ENCODE assay signal across 24 cellular contexts in the genomic region with DNA sequence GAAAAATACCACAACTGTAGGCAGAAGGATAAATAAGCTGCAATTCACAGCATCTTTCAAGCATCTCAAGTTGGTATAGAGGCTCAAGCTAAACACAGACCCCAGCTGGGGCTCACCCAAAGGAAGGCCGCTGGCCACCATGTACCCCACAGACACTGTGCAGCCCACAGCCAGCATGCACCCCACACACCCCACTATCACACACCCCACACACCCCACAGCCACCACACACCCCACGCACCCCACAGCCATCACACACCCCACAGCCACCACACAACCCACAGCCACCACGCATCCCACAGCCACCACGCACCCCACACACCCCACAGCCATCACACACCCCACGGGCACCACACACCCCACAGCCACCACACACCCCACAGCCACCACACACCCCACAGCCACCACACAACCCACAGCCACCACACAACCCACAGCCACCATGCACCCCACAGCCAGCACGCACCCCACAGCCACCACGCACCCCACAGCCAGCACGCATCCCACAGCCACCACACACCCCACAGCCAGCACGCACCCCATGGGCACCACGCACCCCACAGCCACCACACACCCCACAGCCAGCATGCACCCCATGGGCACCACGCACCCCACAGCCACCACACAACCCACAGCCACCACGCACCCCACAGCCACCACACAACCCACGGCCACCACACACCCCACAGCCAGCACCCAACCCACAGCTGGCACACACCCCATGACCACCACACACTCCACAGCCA.
DNase-seq lines count a peak whose midpoint lies in the region; ATAC-seq and TF ChIP-seq lines count a peak whose summit lies in the region.
"Had no signal": no experiment of that assay in that cellular context is flagged by ENCODE, and none has a peak within 500 bp of the region (broad histone marks: within the 10 kb centered on the region; RNA-seq: fewer than 3 reads in every experiment).

No MANE protein-coding gene starts in this region.

- CTCF ChIA-PET in CD8-positive, alpha-beta memory T cell (lab: Charles Lee) = no interaction called here

- intact Hi-C loops in spleen (cut with DNase I; ENCODE audit: low total_unique reads) = no loop called here

- H3K27me3 Mint-ChIP-seq in CD8-positive, alpha-beta memory T cell = no peaks in the 10 kb centered on the region
- H3K27me3 Mint-ChIP-seq: IgD-negative memory B cell had no signal

- no peak for ATAC-seq in GM19455 (IDR thresholded peaks at IDR 0.05; ENCODE audit: unreplicated experiment)
- ATAC-seq: A549; activated T-cell treated with anti-CD3 and anti-CD28 coated beads, Interleukin-2, amount 50 U/mL, for 72 hours had no signal

- no peak for TF ChIP-seq CTCF in NB4 (IDR thresholded peaks at IDR 0.05; ENCODE audit: low read depth, low read length)
- TF ChIP-seq CTCF in spleen (IDR thresholded peaks at IDR 0.05 in 8 of 11, conservative IDR thresholded peaks at IDR 0.05 in 3 of 11) = no peak

- H3K27ac Mint-ChIP-seq in CD8-positive, alpha-beta memory T cell = peak overlapping the region in 2 of 8 donors; percentile 57 to 70
- H3K27ac Mint-ChIP-seq: activated T-cell treated with anti-CD3 and anti-CD28 coated beads, Interleukin-2, amount 50 U/mL, for 72 hours; IgD-negative memory B cell; mesothelial cell of epicardium had no signal

- H3K9me3 ChIP-seq in spleen = no peaks in the 10 kb centered on the region
- H3K9me3 ChIP-seq in CD8-positive, alpha-beta memory T cell (ENCODE audit: low read length) = no peaks in the 10 kb centered on the region
- H3K9me3 ChIP-seq: A549 had no signal

- H3K27ac ChIP-seq in spleen (peak overlapping the region in 1 of 8 donors; percentile 52), caudate nucleus (ENCODE audit: low read depth, low read length) (no peak overlapping the region)
- H3K27ac ChIP-seq in CD8-positive, alpha-beta memory T cell (ENCODE audit: low read depth, low read length) = no peak overlapping the region
- H3K27ac ChIP-seq: A549 had no signal

- 77 to 92% (median 85%) methylated on average over 11 to 13 of the region's 13 CpGs for WGBS in spleen, 5 donors

- peak; percentile 3 for DNase-seq in activated CD8-positive, alpha-beta memory T cell treated with anti-CD3 and anti-CD28 coated beads, Interleukin-2, amount 50 U/mL, for 4 hours
- DNase-seq in activated CD8-positive, alpha-beta memory T cell treated with anti-CD3 and anti-CD28 coated beads for 24 hours = no peak
- peak; percentile 64 for DNase-seq in NB4 (ENCODE audit: low read depth)
- DNase-seq in islet precursor cell = peak; percentile 35
- DNase-seq in spleen = peak; percentile 51
- DNase-seq in caudate nucleus (lab: John Stamatoyannopoulos, UW) = no peak
- no peak for DNase-seq in CD8-positive, alpha-beta memory T cell
- DNase-seq: activated CD4-positive, alpha-beta T cell treated with anti-CD3 and anti-CD28 coated beads for 4 hours; activated naive CD4-positive, alpha-beta T cell treated with Interleukin-2 at 50 U/mL for 16 hours; activated T-cell treated with anti-CD3 and anti-CD28 coated beads, Interleukin-2, amount 50 U/mL, for 72 hours; amniotic stem cell; effector CD8-positive, alpha-beta T cell; NCI-H1092; NCI-H1694 treated with DMSO at 0.1 percent for 48 hours; NCI-H446; NCI-H748 treated with DMSO at 0.1 percent for 48 hours; nucleus accumbens; SHP77 treated with DMSO at 0.1 percent for 48 hours; stimulated activated CD4-positive, alpha-beta T cell treated with anti-CD3 and anti-CD28 coated beads, Interleukin-4, amount 100 ng/mL, for 4 hours; T-helper 9 cell had no signal

- no peaks in the 10 kb centered on the region for H3K4me1 Mint-ChIP-seq in CD8-positive, alpha-beta memory T cell
- H3K4me1 Mint-ChIP-seq: IgD-negative memory B cell, mesothelial cell of epicardium had no signal

- H3K27me3 ChIP-seq in spleen (replicated peaks in 1 of 7) = no peaks in the 10 kb centered on the region
- H3K27me3 ChIP-seq in CD8-positive, alpha-beta memory T cell (ENCODE audit: insufficient read depth, low read length, poor library complexity, severe bottlenecking) = no peaks in the 10 kb centered on the region

- POLR2A ChIA-PET in CD8-positive, alpha-beta memory T cell (lab: Charles Lee) = no interaction called here

- no peak for TF ChIP-seq POLR2A in NB4 (IDR thresholded peaks at IDR 0.05; ENCODE audit: extremely low read depth, insufficient read length)
- TF ChIP-seq POLR2A in spleen (IDR thresholded peaks at IDR 0.05) = no peak

- H3K4me1 ChIP-seq in spleen = peaks cover 0 to 4% (median 0%) of the 10 kb centered on the region in 6 donors
- no peaks in the 10 kb centered on the region for H3K4me1 ChIP-seq in CD8-positive, alpha-beta memory T cell (ENCODE audit: insufficient read depth, low read length)

- H3K36me3 ChIP-seq in spleen = peaks cover 0 to 45% (median 15%) of the 10 kb centered on the region in 6 donors
- no peaks in the 10 kb centered on the region for H3K36me3 ChIP-seq in CD8-positive, alpha-beta memory T cell (ENCODE audit: insufficient read depth, low read length)

- H3K36me3 Mint-ChIP-seq in CD8-positive, alpha-beta memory T cell = peaks cover 0 to 1% (median 0%) of the 10 kb centered on the region in 3 donors
- H3K36me3 Mint-ChIP-seq: mesothelial cell of epicardium had no signal

- H3K4me3 Mint-ChIP-seq in CD8-positive, alpha-beta memory T cell = peak overlapping the region in 1 of 7 donors; percentile 23
- H3K4me3 Mint-ChIP-seq: activated T-cell treated with anti-CD3 and anti-CD28 coated beads, Interleukin-2, amount 50 U/mL, for 72 hours; IgD-negative memory B cell; mesothelial cell of epicardium had no signal

- H3K9me3 Mint-ChIP-seq in CD8-positive, alpha-beta memory T cell = no peaks in the 10 kb centered on the region
- H3K9me3 Mint-ChIP-seq: activated T-cell treated with anti-CD3 and anti-CD28 coated beads, Interleukin-2, amount 50 U/mL, for 72 hours; IgD-negative memory B cell; mesothelial cell of epicardium had no signal

- H3K4me3 ChIP-seq in NB4 (ENCODE audit: low read depth, low read length) (no peak overlapping the region), spleen (no peak overlapping the region)
- H3K4me3 ChIP-seq in CD8-positive, alpha-beta memory T cell (ENCODE audit: low read length) = no peak overlapping the region
- H3K4me3 ChIP-seq: A549 had no signal

Comparison
In these comparisons a context has a peak if more than half of its experiments do, and no peak if none do; other contexts are left out.
1. DNase-seq: peak in activated CD8-positive, alpha-beta memory T cell treated with anti-CD3 and anti-CD28 coated beads, Interleukin-2, amount 50 U/mL, for 4 hours (single experiment), NB4 (single experiment), islet precursor cell (single experiment) and spleen (single experiment); none in activated CD8-positive, alpha-beta memory T cell treated with anti-CD3 and anti-CD28 coated beads for 24 hours (single experiment), caudate nucleus (0 of 61) and CD8-positive, alpha-beta memory T cell (0 of 5).